9 cellular contexts compared by ENCODE assay signal in the genomic region with DNA sequence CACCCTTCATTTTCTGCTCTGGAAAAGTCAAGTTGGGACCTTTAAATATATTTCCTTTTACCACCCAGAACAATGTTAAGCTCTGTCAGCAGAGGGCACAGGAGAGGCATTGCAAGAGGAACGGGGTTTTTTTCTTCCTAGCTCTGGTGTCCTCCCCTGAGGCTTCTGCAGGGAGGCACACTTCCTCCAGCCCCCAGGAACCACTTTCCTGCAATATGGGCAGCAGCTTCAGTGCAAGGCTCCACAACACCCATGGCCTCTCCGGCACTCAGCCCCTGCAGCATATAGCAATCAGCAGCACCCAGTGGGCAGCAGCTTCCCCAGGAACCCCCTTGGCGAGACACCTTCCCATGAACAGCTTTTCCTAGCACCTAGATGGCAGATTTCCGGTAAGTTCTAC.
DNase-seq lines count a peak whose midpoint lies in the region; ATAC-seq and TF ChIP-seq lines count a peak whose summit lies in the region.
"Had no signal": no experiment of that assay in that cellular context is flagged by ENCODE, and none has a peak within 500 bp of the region (broad histone marks: within the 10 kb centered on the region; RNA-seq: fewer than 3 reads in every experiment).

No MANE protein-coding gene starts in this region.

- intact Hi-C loops in prostate gland (cut with DNase I) = no loop called here

- no peak for ATAC-seq in activated naive CD8-positive, alpha-beta T cell treated with anti-CD3 and anti-CD28 coated beads, Interleukin-2, amount 50 U/mL, for 24 hours
- no peak for ATAC-seq in HG02623 (IDR thresholded peaks at IDR 0.05; ENCODE audit: unreplicated experiment)

- DNase-seq in ACHN = peak; percentile 19
- DNase-seq in GM04504 (ENCODE audit: low read depth) = peak; percentile 1
- DNase-seq in Jurkat, Clone E6-1 (ENCODE audit: low read depth, low spot score) = peak; percentile 33
- DNase-seq in activated naive CD8-positive, alpha-beta T cell treated with anti-CD3 and anti-CD28 coated beads, Interleukin-2, amount 50 U/mL, for 24 hours = peak; percentile 10
- DNase-seq in medulla oblongata (ENCODE audit: extremely low spot score) = peak; percentile 32
- no peak for DNase-seq in NK-92 (lab: John Stamatoyannopoulos, UW; ENCODE audit: unreplicated experiment)
- DNase-seq in prostate gland (ENCODE audit: low spot score) = no peak

- peak in 1 of 4 experiments; percentile 13 for TF ChIP-seq CTCF in prostate gland (IDR thresholded peaks at IDR 0.05)

- no peaks in the 10 kb centered on the region for H3K9me3 Mint-ChIP-seq in activated naive CD8-positive, alpha-beta T cell treated with anti-CD3 and anti-CD28 coated beads, Interleukin-2, amount 50 U/mL, for 24 hours

- no peaks in the 10 kb centered on the region for H3K9me3 ChIP-seq in prostate gland

- no peaks in the 10 kb centered on the region for H3K36me3 ChIP-seq in prostate gland

- H3K27me3 ChIP-seq in prostate gland (replicated peaks; ENCODE audit: insufficient read depth) = no peaks in the 10 kb centered on the region

- in situ Hi-C loops in ACHN (cut with HindIII; ENCODE audit: low pct_ligation_motif_present, low pct_unique_long_range_greater_than_20kb, low sequenced_read_pairs) = no loop called here

- peaks cover 4% of the 10 kb centered on the region for H3K4me1 ChIP-seq in prostate gland (replicated peaks)

- no peaks in the 10 kb centered on the region for H3K4me1 Mint-ChIP-seq in activated naive CD8-positive, alpha-beta T cell treated with anti-CD3 and anti-CD28 coated beads, Interleukin-2, amount 50 U/mL, for 24 hours

- TF ChIP-seq POLR2A in prostate gland (IDR thresholded peaks at IDR 0.05) = no peak

- no peak overlapping the region for H3K27ac Mint-ChIP-seq in activated naive CD8-positive, alpha-beta T cell treated with anti-CD3 and anti-CD28 coated beads, Interleukin-2, amount 50 U/mL, for 24 hours

- no peaks in the 10 kb centered on the region for H3K36me3 Mint-ChIP-seq in activated naive CD8-positive, alpha-beta T cell treated with anti-CD3 and anti-CD28 coated beads, Interleukin-2, amount 50 U/mL, for 24 hours (ENCODE audit: low read depth)

- peaks cover 8% of the 10 kb centered on the region for H3K27me3 Mint-ChIP-seq in activated naive CD8-positive, alpha-beta T cell treated with anti-CD3 and anti-CD28 coated beads, Interleukin-2, amount 50 U/mL, for 24 hours

- no peak overlapping the region for H3K4me3 Mint-ChIP-seq in activated naive CD8-positive, alpha-beta T cell treated with anti-CD3 and anti-CD28 coated beads, Interleukin-2, amount 50 U/mL, for 24 hours

- 43% methylated on average over 4 of the region's 4 CpGs for WGBS in prostate gland

- no peak overlapping the region for H3K27ac ChIP-seq in prostate gland
- H3K27ac ChIP-seq: epithelial cell of prostate had no signal

- no peak overlapping the region for H3K4me3 ChIP-seq in Jurkat, Clone E6-1 (ENCODE audit: low read length)
- H3K4me3 ChIP-seq in prostate gland = no peak overlapping the region

Comparison
In these comparisons a context has a peak if more than half of its experiments do, and no peak if none do; other contexts are left out.
1. DNase-seq: peak in ACHN (single experiment), GM04504 (single experiment), Jurkat, Clone E6-1 (single experiment), activated naive CD8-positive, alpha-beta T cell treated with anti-CD3 and anti-CD28 coated beads, Interleukin-2, amount 50 U/mL, for 24 hours (single experiment) and medulla oblongata (single experiment); none in NK-92 (single experiment) and prostate gland (single experiment).